Comparison of ENCODE assay signal across 1 cellular context in the genomic region with DNA sequence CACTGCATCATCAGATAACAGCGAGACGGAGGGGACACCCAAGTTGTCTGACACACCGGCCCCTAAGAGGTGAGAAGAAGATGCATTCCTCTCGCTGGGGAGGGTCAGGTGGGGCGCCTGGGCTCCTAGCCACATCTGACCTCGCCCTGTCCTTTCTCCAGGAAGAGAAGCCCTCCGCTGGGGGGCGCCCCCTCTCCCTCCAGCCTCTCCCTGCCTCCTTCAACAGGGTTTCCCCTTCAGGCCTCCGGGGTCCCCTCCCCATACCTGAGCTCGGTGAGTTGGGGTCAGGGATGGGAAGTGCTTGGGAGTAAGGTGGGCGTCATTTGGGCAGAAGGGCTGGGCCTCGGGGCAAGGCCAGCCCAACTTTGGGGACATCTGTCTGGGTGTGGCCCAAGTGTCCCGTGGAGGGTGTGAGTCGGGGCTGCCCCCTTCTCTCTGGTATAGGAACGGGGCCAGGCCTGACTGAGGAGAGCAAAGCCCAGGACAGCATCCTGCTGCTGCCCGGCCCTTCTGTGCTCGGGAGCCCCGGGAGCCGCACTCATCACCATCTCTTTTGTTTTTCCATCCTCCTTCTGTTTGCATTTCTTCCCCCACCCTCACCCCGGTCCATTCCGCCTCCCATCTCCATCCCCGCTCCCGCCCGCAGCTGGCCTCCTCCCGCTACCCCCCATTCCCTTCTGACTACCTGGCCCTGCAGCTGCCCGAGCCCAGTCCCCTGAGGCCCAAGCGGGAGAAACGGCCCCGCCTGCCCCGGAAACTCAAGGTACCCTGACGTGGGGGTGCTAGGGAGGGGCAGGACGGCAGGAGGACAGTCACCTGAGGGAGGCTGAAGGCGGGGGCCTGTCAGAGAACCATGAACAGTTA.
TF ChIP-seq lines count a peak whose summit lies in the region.

No MANE protein-coding gene starts in this region.

TF ChIP-seq in HEK293, 187 proteins besides CTCF, POLR2A, EP300 and RAD21 (continued from another document):
- TF ChIP-seq, protein P1, sequence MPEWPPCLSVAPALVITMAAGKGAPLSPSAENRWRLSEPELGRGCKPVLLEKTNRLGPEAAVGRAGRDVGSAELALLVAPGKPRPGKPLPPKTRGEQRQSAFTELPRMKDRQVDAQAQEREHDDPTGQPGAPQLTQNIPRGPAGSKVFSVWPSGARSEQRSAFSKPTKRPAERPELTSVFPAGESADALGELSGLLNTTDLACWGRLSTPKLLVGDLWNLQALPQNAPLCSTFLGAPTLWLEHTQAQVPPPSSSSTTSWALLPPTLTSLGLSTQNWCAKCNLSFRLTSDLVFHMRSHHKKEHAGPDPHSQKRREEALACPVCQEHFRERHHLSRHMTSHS (tag by site-specific recombination; IDR thresholded peaks at IDR 0.05) = no peak
- TF ChIP-seq ZNF843 (tag by site-specific recombination; IDR thresholded peaks at IDR 0.05) = no peak
- no peak for TF ChIP-seq YY1 (tag by site-specific recombination; IDR thresholded peaks at IDR 0.05)
- TF ChIP-seq KLF1 (tag by site-specific recombination; IDR thresholded peaks at IDR 0.05) = peak; percentile 59
- no peak for TF ChIP-seq ZNF174 (tag by site-specific recombination; IDR thresholded peaks at IDR 0.05)
- no peak for TF ChIP-seq ZNF555 (tag by site-specific recombination; conservative IDR thresholded peaks at IDR 0.05)
- TF ChIP-seq, protein P2, sequence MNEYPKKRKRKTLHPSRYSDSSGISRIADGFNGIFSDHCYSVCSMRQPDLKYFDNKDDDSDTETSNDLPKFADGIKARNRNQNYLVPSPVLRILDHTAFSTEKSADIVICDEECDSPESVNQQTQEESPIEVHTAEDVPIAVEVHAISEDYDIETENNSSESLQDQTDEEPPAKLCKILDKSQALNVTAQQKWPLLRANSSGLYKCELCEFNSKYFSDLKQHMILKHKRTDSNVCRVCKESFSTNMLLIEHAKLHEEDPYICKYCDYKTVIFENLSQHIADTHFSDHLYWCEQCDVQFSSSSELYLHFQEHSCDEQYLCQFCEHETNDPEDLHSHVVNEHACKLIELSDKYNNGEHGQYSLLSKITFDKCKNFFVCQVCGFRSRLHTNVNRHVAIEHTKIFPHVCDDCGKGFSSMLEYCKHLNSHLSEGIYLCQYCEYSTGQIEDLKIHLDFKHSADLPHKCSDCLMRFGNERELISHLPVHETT (tag by site-specific recombination; IDR thresholded peaks at IDR 0.05) = no peak
